ENCODE assay signal across 8 cellular contexts in the genomic region with DNA sequence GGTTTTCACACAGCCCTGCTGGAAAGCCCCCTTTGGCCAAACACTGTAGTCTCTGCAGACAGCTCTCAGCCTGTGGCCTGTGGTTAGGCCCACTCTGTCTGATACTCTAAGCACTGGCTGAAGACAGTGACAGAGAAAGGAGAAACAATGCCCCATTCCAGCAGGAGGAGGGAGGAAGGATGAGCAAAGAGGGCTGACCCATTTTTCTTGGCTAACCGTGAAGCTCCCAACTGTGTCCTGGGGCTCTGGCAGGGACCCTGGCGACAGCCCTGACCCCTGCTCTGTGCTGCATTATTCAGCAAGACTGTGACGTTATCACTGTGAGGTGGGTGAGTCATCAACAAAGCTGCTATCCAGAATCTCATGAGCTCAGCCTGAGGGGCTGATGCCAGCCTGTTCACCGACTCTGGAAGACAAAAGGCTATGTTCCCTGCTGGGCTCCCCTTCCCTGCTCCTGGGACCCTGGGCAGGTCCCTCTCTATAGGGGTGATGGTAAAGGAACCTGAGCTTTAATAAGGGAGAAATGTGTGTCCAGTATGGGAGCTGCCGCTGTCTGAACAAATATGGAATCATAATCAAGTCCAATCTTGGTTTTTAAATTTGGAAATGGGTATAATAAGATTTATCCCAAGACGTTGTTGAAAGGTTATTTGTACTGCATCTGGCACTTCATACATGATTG.
DNase-seq lines count a peak whose midpoint lies in the region; ATAC-seq and TF ChIP-seq lines count a peak whose summit lies in the region.

No MANE protein-coding gene starts in this region.

- H3K4me1 ChIP-seq in RWPE2 (ENCODE audit: insufficient read depth, poor library complexity, severe bottlenecking), result peaks cover 14% of the 10 kb centered on the region

- no peak overlapping the region for H3K4me3 ChIP-seq in RWPE2 (ENCODE audit: severe bottlenecking)

- no peaks in the 10 kb centered on the region for H3K27me3 ChIP-seq in RWPE2 (ENCODE audit: insufficient read depth, poor library complexity, severe bottlenecking)

- no peaks in the 10 kb centered on the region for H3K4me1 Mint-ChIP-seq in stimulated activated naive B cell treated with anti-CD40 and anti-IgM and Interleukin-4, amounts not matched to agents 10 μg/mL and 1 μg/mL and 100 μg/mL, for 72 hours

- no peak overlapping the region for H3K4me3 Mint-ChIP-seq in stimulated activated naive B cell treated with anti-CD40 and anti-IgM and Interleukin-4, amounts not matched to agents 10 μg/mL and 1 μg/mL and 100 μg/mL, for 72 hours

- no peak overlapping the region for H3K27ac ChIP-seq in RWPE2 (ENCODE audit: poor library complexity, severe bottlenecking)

- H3K27me3 Mint-ChIP-seq in stimulated activated naive B cell treated with anti-CD40 and anti-IgM and Interleukin-4, amounts not matched to agents 10 μg/mL and 1 μg/mL and 100 μg/mL, for 72 hours, result no peaks in the 10 kb centered on the region

- no peaks in the 10 kb centered on the region for H3K36me3 ChIP-seq in RWPE2 (ENCODE audit: low read depth)

- ATAC-seq in RWPE2 (ENCODE audit: low read depth), result peak; percentile 67; the same call in 2 of the 3 replicates
- peak; percentile 54 for ATAC-seq in stimulated activated naive B cell treated with anti-CD40 and anti-IgM and Interleukin-4, amounts not matched to agents 10 μg/mL and 1 μg/mL and 100 μg/mL, for 72 hours (replicated peaks)

- H3K27ac Mint-ChIP-seq in stimulated activated naive B cell treated with anti-CD40 and anti-IgM and Interleukin-4, amounts not matched to agents 10 μg/mL and 1 μg/mL and 100 μg/mL, for 72 hours, result no peak overlapping the region

- H3K9me3 Mint-ChIP-seq in stimulated activated naive B cell treated with anti-CD40 and anti-IgM and Interleukin-4, amounts not matched to agents 10 μg/mL and 1 μg/mL and 100 μg/mL, for 72 hours, result peaks cover 5 to 8% of the 10 kb centered on the region in 2 donors

- TF ChIP-seq CTCF in RWPE2 (IDR thresholded peaks at IDR 0.05; ENCODE audit: poor library complexity, severe bottlenecking), result no peak

- no peaks in the 10 kb centered on the region for H3K9me3 ChIP-seq in RWPE2 (ENCODE audit: severe bottlenecking)

- no peaks in the 10 kb centered on the region for H3K36me3 Mint-ChIP-seq in stimulated activated naive B cell treated with anti-CD40 and anti-IgM and Interleukin-4, amounts not matched to agents 10 μg/mL and 1 μg/mL and 100 μg/mL, for 72 hours

- DNase-seq in NCI-H82 (lab: John Stamatoyannopoulos, UW) (peak; percentile 30), NCI-H82 treated with DMSO at 0.1 percent for 48 hours (lab: John Stamatoyannopoulos, UW; ENCODE audit: unreplicated experiment) (no peak), RWPE2 (ENCODE audit: low spot score) (no peak), foreskin melanocyte (peak; percentile 61), NCI-H187 (lab: John Stamatoyannopoulos, UW) (no peak), germinal center (ENCODE audit: low spot score) (no peak), T-helper 2 cell (no peak)
- no peak for DNase-seq in stimulated activated naive B cell treated with anti-CD40 and anti-IgM and Interleukin-4, amounts not matched to agents 10 μg/mL and 1 μg/mL and 100 μg/mL, for 72 hours

Comparison
In these comparisons a context has a peak if more than half of its experiments do, and no peak if none do; other contexts are left out.
1. DNase-seq: peak in NCI-H82 (single experiment) and foreskin melanocyte (single experiment); none in NCI-H82 treated with DMSO at 0.1 percent for 48 hours (single experiment), RWPE2 (single experiment), stimulated activated naive B cell treated with anti-CD40 and anti-IgM and Interleukin-4, amounts not matched to agents 10 μg/mL and 1 μg/mL and 100 μg/mL, for 72 hours (single experiment), NCI-H187 (0 of 2), germinal center (single experiment) and T-helper 2 cell (0 of 5).